ENCODE assay signal across 15 cellular contexts in the genomic region with DNA sequence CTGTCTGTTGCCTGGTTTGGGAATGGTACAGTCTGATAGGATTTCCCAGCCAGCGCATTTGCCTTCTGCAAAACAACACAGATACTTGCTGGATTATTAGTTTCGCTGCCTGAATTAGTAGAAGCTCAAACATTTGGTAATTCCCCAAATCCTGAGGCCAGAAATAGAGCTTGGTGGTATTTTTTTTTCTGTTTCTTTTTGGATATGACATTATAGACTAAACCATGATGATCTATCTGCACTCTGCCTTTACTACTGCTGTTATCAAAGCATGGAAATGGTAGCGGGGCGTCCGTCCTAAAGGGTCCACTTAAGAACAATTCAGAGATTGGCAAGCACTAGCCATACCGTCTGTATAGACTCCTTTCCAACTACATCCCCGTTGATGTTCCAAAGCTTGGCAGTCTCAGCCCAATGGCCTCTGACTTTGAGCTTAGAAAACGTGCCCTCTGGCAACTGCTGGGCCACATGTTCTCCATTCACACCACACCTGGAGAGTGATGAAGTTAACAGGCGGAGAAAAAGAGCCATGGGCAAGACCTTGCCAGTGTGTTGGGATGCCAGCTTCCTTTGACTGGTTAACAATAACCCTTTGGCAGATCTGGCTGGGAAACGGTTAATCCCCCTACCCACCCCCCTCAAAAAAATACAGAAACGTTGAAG.
DNase-seq lines count a peak whose midpoint lies in the region; ATAC-seq lines count a peak whose summit lies in the region.
"Had no signal": no experiment of that assay in that cellular context is flagged by ENCODE, and none has a peak within 500 bp of the region (broad histone marks: within the 10 kb centered on the region; RNA-seq: fewer than 3 reads in every experiment).

No MANE protein-coding gene starts in this region.

- DNase-seq in ELF-1 (ENCODE audit: low read depth, low spot score) (peak; percentile 27), NCI-H82 (lab: John Stamatoyannopoulos, UW) (peak; percentile 21), left ventricle myocardium superior (peak; percentile 29), DMS153 (lab: John Stamatoyannopoulos, UW) (no peak)
- DNase-seq: CD8-positive, alpha-beta T cell; GF-D8; H9; MV-4-11; NCI-H1417; NCI-H1930; NCI-H69 had no signal

- intact Hi-C loops in left ventricle myocardium superior (cut with micrococcal nuclease) = no loop called here

- ATAC-seq in HG02610 (IDR thresholded peaks at IDR 0.05; ENCODE audit: unreplicated experiment) (peak; percentile 49), left ventricle myocardium superior (peak; percentile 83), GM19023 (IDR thresholded peaks at IDR 0.05; ENCODE audit: unreplicated experiment) (no peak), HG02763 (IDR thresholded peaks at IDR 0.05; ENCODE audit: unreplicated experiment) (no peak), HG03039 (IDR thresholded peaks at IDR 0.05; ENCODE audit: unreplicated experiment) (no peak)
- ATAC-seq: CD8-positive, alpha-beta T cell had no signal

Comparison
In these comparisons a context has a peak if more than half of its experiments do, and no peak if none do; other contexts are left out.
1. ATAC-seq: peak in HG02610 (single experiment) and left ventricle myocardium superior (single experiment); none in GM19023 (single experiment), HG02763 (single experiment) and HG03039 (single experiment).